ENCODE assay signal across 11 cellular contexts in genomic region chr12:53739285-53740129, GRCh38. TPM values are rescaled to one million over a fixed set of nuclear protein-coding genes. Genes with fewer than 3 reads are reported as not detected.
A peak's percentile ranks its signal among the peaks of the same experiment; 100 is the strongest.
DNase-seq lines count a peak whose midpoint lies in the region; ATAC-seq, FAIRE-seq and TF ChIP-seq lines count a peak whose summit lies in the region.
"Had no signal": no experiment of that assay in that cellular context is flagged by ENCODE, and none has a peak within 500 bp of the region (broad histone marks: within the 10 kb centered on the region; RNA-seq: fewer than 3 reads in every experiment).

No MANE protein-coding gene starts in this region.

- peak overlapping the region; percentile 56 to 86 for H3K4me3 Mint-ChIP-seq in activated T-cell treated with anti-CD3 and anti-CD28 coated beads, Interleukin-2, amount 50 U/mL, for 72 hours
- H3K4me3 Mint-ChIP-seq in activated T-helper 17 cell treated with anti-CD3 and anti-CD28 coated beads, Interleukin-2, amount 50 U/mL, for 72 hours = peak overlapping the region; percentile 65

- TF ChIP-seq EP300 in stomach (IDR thresholded peaks at IDR 0.05) = no peak

- TF ChIP-seq CTCF in stomach (IDR thresholded peaks at IDR 0.05) (no peak), kidney (IDR thresholded peaks at IDR 0.05; ENCODE audit: borderline replicate concordance, extremely low read depth, insufficient read depth) (no peak)

- peaks cover 13% of the 10 kb centered on the region for H3K4me1 ChIP-seq in iPS-18a (ENCODE audit: control insufficient read depth, low read depth, low read length)
- peaks cover 19 to 28% (median 27%) of the 10 kb centered on the region in 4 donors for H3K4me1 ChIP-seq in stomach
- peaks cover 3 to 11% of the 10 kb centered on the region in 2 donors for H3K4me1 ChIP-seq in kidney (ENCODE audit: control insufficient read depth in 1 of 2, insufficient read depth in 1 of 2, low read depth in 1 of 2, low read length in 2 of 2)
- H3K4me1 ChIP-seq: SJSA1 had no signal

- no peaks in the 10 kb centered on the region for H3K9me3 Mint-ChIP-seq in activated T-cell treated with anti-CD3 and anti-CD28 coated beads, Interleukin-2, amount 50 U/mL, for 72 hours
- no peaks in the 10 kb centered on the region for H3K9me3 Mint-ChIP-seq in activated T-helper 17 cell treated with anti-CD3 and anti-CD28 coated beads, Interleukin-2, amount 50 U/mL, for 72 hours

- H3K4me3 ChIP-seq in iPS-18a (ENCODE audit: low read length) (peak overlapping the region; percentile 54), stomach (peak overlapping the region; percentile 9 to 37 (median 18)), kidney (ENCODE audit: low read length in 2 of 2) (no peak overlapping the region)
- H3K4me3 ChIP-seq: SJSA1 had no signal

- 1 to 4% (median 3%) methylated on average over 28 to 46 of the region's 46 CpGs for WGBS in stomach, 5 donors

- no peaks in the 10 kb centered on the region for H3K36me3 Mint-ChIP-seq in activated T-cell treated with anti-CD3 and anti-CD28 coated beads, Interleukin-2, amount 50 U/mL, for 72 hours (ENCODE audit: insufficient read depth in 2 of 2)
- no peaks in the 10 kb centered on the region for H3K36me3 Mint-ChIP-seq in activated T-helper 17 cell treated with anti-CD3 and anti-CD28 coated beads, Interleukin-2, amount 50 U/mL, for 72 hours (ENCODE audit: low read depth)

- peaks cover 21% of the 10 kb centered on the region for H3K27me3 Mint-ChIP-seq in activated T-cell treated with anti-CD3 and anti-CD28 coated beads, Interleukin-2, amount 50 U/mL, for 72 hours (ENCODE audit: low read depth)
- H3K27me3 Mint-ChIP-seq in activated T-helper 17 cell treated with anti-CD3 and anti-CD28 coated beads, Interleukin-2, amount 50 U/mL, for 72 hours = peaks cover 32% of the 10 kb centered on the region

- H3K27ac ChIP-seq in iPS-18a (ENCODE audit: low read length) = no peak overlapping the region
- H3K27ac ChIP-seq in stomach = no peak overlapping the region
- H3K27ac ChIP-seq in kidney (ENCODE audit: low read depth in 2 of 2, low read length in 2 of 2) = no peak overlapping the region
- H3K27ac ChIP-seq: SJSA1 had no signal

- no peak overlapping the region for H3K27ac Mint-ChIP-seq in activated T-cell treated with anti-CD3 and anti-CD28 coated beads, Interleukin-2, amount 50 U/mL, for 72 hours
- H3K27ac Mint-ChIP-seq in activated T-helper 17 cell treated with anti-CD3 and anti-CD28 coated beads, Interleukin-2, amount 50 U/mL, for 72 hours = no peak overlapping the region

- H3K36me3 ChIP-seq in iPS-18a (ENCODE audit: control insufficient read depth, low read depth, low read length) (no peaks in the 10 kb centered on the region), stomach (no peaks in the 10 kb centered on the region), kidney (ENCODE audit: control insufficient read depth in 1 of 2, insufficient read depth in 2 of 2, low read length in 2 of 2) (no peaks in the 10 kb centered on the region)
- H3K36me3 ChIP-seq: SJSA1 had no signal

- H3K9ac ChIP-seq in iPS-18a (ENCODE audit: low read length) (no peak overlapping the region), kidney (ENCODE audit: low read length in 2 of 2) (no peak overlapping the region)

- ATAC-seq in activated T-cell treated with anti-CD3 and anti-CD28 coated beads, Interleukin-2, amount 50 U/mL, for 72 hours (replicated peaks in 1 of 2) = peak; percentile 6 to 11
- ATAC-seq in activated T-helper 17 cell treated with anti-CD3 and anti-CD28 coated beads, Interleukin-2, amount 50 U/mL, for 72 hours (replicated peaks) = peak; percentile 6

- H3K9me3 ChIP-seq in iPS-18a (ENCODE audit: control insufficient read depth, low read depth, low read length) = no peaks in the 10 kb centered on the region
- no peaks in the 10 kb centered on the region for H3K9me3 ChIP-seq in stomach
- no peaks in the 10 kb centered on the region for H3K9me3 ChIP-seq in kidney (ENCODE audit: control insufficient read depth in 1 of 2, low read length in 2 of 2)
- H3K9me3 ChIP-seq: SJSA1 had no signal

- FAIRE-seq in kidney (lab: Jason Lieb, UNC) = no peak

- intact Hi-C loops in stomach (cut with DNase I; ENCODE audit: low total_unique reads) = loop anchor here (5.0 kb wide), 1 partner anchor 37 kb away; no protein-coding TSS in a partner anchor
- intact Hi-C loops in kidney (cut with DNase I) = no loop called here

- no peak for TF ChIP-seq POLR2A in stomach (IDR thresholded peaks at IDR 0.05)

- DNase-seq in activated T-cell treated with anti-CD3 and anti-CD28 coated beads, Interleukin-2, amount 50 U/mL, for 72 hours = no peak
- DNase-seq in activated T-cell treated with anti-CD3 and anti-CD28 coated beads, Interleukin-2, amount 50 U/mL, for 48 hours = no peak
- DNase-seq in stomach (no peak), kidney (no peak), hepatic stellate cell (ENCODE audit: low spot score) (no peak)
- no peak for DNase-seq in activated CD4-positive, alpha-beta T cell treated with anti-CD3 and anti-CD28 coated beads, Interleukin-2, amount 50 U/mL, for 48 hours
- DNase-seq: hippocampal formation had no signal

- H3K27me3 ChIP-seq in iPS-18a (ENCODE audit: control insufficient read depth, insufficient read depth, low read length) (peaks cover 89% of the 10 kb centered on the region), stomach (peaks cover 8 to 87% (median 56%) of the 10 kb centered on the region in 3 donors)

- H3K4me1 Mint-ChIP-seq in activated T-cell treated with anti-CD3 and anti-CD28 coated beads, Interleukin-2, amount 50 U/mL, for 72 hours (ENCODE audit: low read depth) = peaks cover 25% of the 10 kb centered on the region
- H3K4me1 Mint-ChIP-seq in activated T-helper 17 cell treated with anti-CD3 and anti-CD28 coated beads, Interleukin-2, amount 50 U/mL, for 72 hours = peaks cover 11% of the 10 kb centered on the region

RNA-seq across cellular contexts. Expression of gene CALCOCO1, which starts 12.3 kb away (rescaled TPM):
- 10 to 100 TPM; 60.1 to 71.3 TPM for total RNA-seq in activated T-cell treated with anti-CD3 and anti-CD28 coated beads, Interleukin-2, amount 50 U/mL, for 72 hours
- 100 to 1,000 TPM in 1 of 2 donors, 10 to 100 TPM in 1; 29.6 to 118 TPM for total RNA-seq in activated T-helper 17 cell treated with anti-CD3 and anti-CD28 coated beads, Interleukin-2, amount 50 U/mL, for 72 hours
- total RNA-seq in stomach (100 to 1,000 TPM; 135 to 441 (median 164) TPM), kidney (109 TPM)
- polyA plus RNA-seq in stomach (100 to 1,000 TPM in 1 of 3 donors, 10 to 100 TPM in 2; 60.3 to 102 (median 73.2) TPM), kidney (ENCODE audit: insufficient read depth, low read depth, low replicate concordance) (82.2 TPM)

RNA-seq across cellular contexts. Expression of gene CISTR, which starts 12.3 kb away (rescaled TPM):
- total RNA-seq in activated T-cell treated with anti-CD3 and anti-CD28 coated beads, Interleukin-2, amount 50 U/mL, for 72 hours = not detected
- total RNA-seq in activated T-helper 17 cell treated with anti-CD3 and anti-CD28 coated beads, Interleukin-2, amount 50 U/mL, for 72 hours = not detected
- not detected for total RNA-seq in stomach
- not detected for polyA plus RNA-seq in stomach
- total RNA-seq in kidney = not detected
- polyA plus RNA-seq in kidney (ENCODE audit: insufficient read depth, low read depth, low replicate concordance) = not detected
- total RNA-seq: SJSA1 had no signal
- polyA plus RNA-seq: thymus had no signal

Comparison
In these comparisons a context has a peak if more than half of its experiments do, and no peak if none do; other contexts are left out.
1. H3K4me3 ChIP-seq: peak in iPS-18a (single experiment) and stomach (4 of 4); none in kidney (0 of 2).